Comparison of ENCODE assay signal across 8 cellular contexts in genomic region chr7:155796381-155797261, GRCh38. TPM values are rescaled to one million over a fixed set of nuclear protein-coding genes. Genes with fewer than 3 reads are reported as not detected.
DNase-seq lines count a peak whose midpoint lies in the region; FAIRE-seq and TF ChIP-seq lines count a peak whose summit lies in the region.

No MANE protein-coding gene starts in this region.

- DNase-seq in Daoy (ENCODE audit: low read depth) (peak; percentile 79), H54 (ENCODE audit: insufficient read length, low spot score) (peak; percentile 88), NCI-H345 (lab: John Stamatoyannopoulos, UW) (peak; percentile 48), activated T-cell treated with anti-CD3 and anti-CD28 coated beads for 48 hours (ENCODE audit: low read depth) (peak; percentile 67), fibroblast of lung (ENCODE audit: low read depth in 2 of 2) (no peak), tibial artery (peak in 1 of 2 donors; percentile 38), NCI-H1694 (lab: John Stamatoyannopoulos, UW) (no peak)

- no peak for FAIRE-seq in H54 (lab: Jason Lieb, UNC)

- H3K27me3 ChIP-seq in fibroblast of lung (ENCODE audit: control insufficient read depth, insufficient read depth, low read length), result peaks cover 10% of the 10 kb centered on the region
- H3K27me3 ChIP-seq in neutrophil, result peaks cover 77% of the 10 kb centered on the region
- peaks cover 0 to 60% of the 10 kb centered on the region in 2 donors for H3K27me3 ChIP-seq in tibial artery

- H3K9me3 ChIP-seq in fibroblast of lung (ENCODE audit: control insufficient read depth, insufficient read depth, low read depth, low read length), result no peaks in the 10 kb centered on the region
- no peaks in the 10 kb centered on the region for H3K9me3 ChIP-seq in neutrophil
- no peaks in the 10 kb centered on the region for H3K9me3 ChIP-seq in tibial artery

- no peak overlapping the region for H2AFZ ChIP-seq in fibroblast of lung (ENCODE audit: low read length)

- H3K36me3 ChIP-seq in fibroblast of lung (ENCODE audit: control insufficient read depth, insufficient read depth, low read length) (no peaks in the 10 kb centered on the region), neutrophil (no peaks in the 10 kb centered on the region), tibial artery (no peaks in the 10 kb centered on the region)

- H3K4me1 ChIP-seq in fibroblast of lung (ENCODE audit: control insufficient read depth, extremely low read depth, insufficient read depth, low read length), result no peaks in the 10 kb centered on the region
- H3K4me1 ChIP-seq in neutrophil (ENCODE audit: control insufficient read depth in 1 of 2, insufficient read depth in 1 of 2, low read depth in 1 of 2, low read length in 1 of 2), result peaks cover 0 to 5% of the 10 kb centered on the region in 2 experiments
- H3K4me1 ChIP-seq in tibial artery, result peaks cover 0 to 9% (median 7%) of the 10 kb centered on the region in 4 donors

- peak in 1 of 2 donors; percentile 62 for TF ChIP-seq CTCF in fibroblast of lung (conservative IDR thresholded peaks at IDR 0.05 in 1 of 2, IDR thresholded peaks at IDR 0.05 in 1 of 2; ENCODE audit: low read depth in 1 of 2, low read length in 2 of 2)
- peak; percentile 79 for TF ChIP-seq CTCF in neutrophil (IDR thresholded peaks at IDR 0.05)
- TF ChIP-seq CTCF in tibial artery (IDR thresholded peaks at IDR 0.05), result peak; percentile 61 to 91

- no peak for TF ChIP-seq POLR2A in H54 (IDR thresholded peaks at IDR 0.05; ENCODE audit: low read depth, low read length)

- no peaks in the 10 kb centered on the region for H3K79me2 ChIP-seq in fibroblast of lung (ENCODE audit: control insufficient read depth, insufficient read depth, low read length)

- no peaks in the 10 kb centered on the region for H4K20me1 ChIP-seq in fibroblast of lung (ENCODE audit: control insufficient read depth, extremely low read depth, insufficient read depth, low read length)

- H3K4me3 ChIP-seq in fibroblast of lung (replicated peaks in 1 of 4; ENCODE audit: control extremely low read depth in 1 of 4, insufficient read depth in 1 of 4, low read depth in 3 of 4, low read length in 4 of 4), result no peak overlapping the region
- H3K4me3 ChIP-seq in neutrophil (ENCODE audit: low read depth in 1 of 2, low read length in 1 of 2), result no peak overlapping the region
- no peak overlapping the region for H3K4me3 ChIP-seq in tibial artery

- intact Hi-C loops in tibial artery (cut with DNase I; ENCODE audit: low total_unique reads), result loop anchor here (10.0 kb wide), 1 partner anchor 58 kb away; no protein-coding TSS in a partner anchor

- H3K27ac ChIP-seq in fibroblast of lung (ENCODE audit: insufficient read depth, low read length), result no peak overlapping the region
- H3K27ac ChIP-seq in neutrophil, result no peak overlapping the region
- H3K27ac ChIP-seq in tibial artery, result no peak overlapping the region

- H3K4me2 ChIP-seq in fibroblast of lung (ENCODE audit: extremely low read depth, insufficient read depth, low read length), result peak overlapping the region; percentile 8

- H3K9ac ChIP-seq in fibroblast of lung (ENCODE audit: insufficient read depth, low read length), result no peak overlapping the region

RNA-seq across cellular contexts. Expression of gene SHH, which starts 15.6 kb away (rescaled TPM):
- 0.60 and 0.86 TPM in 2 replicates for total RNA-seq in Daoy (2014; rRNA removed; shearing (Covaris generic))
- total RNA-seq in fibroblast of lung, result under 0.01 TPM in 2 replicates
- not detected in 2 replicates for polyA plus RNA-seq in fibroblast of lung
- 0.07 TPM in 1 of 2 replicates, not detected in the other for polyA plus RNA-seq in fibroblast of lung (2012)
- polyA minus RNA-seq in fibroblast of lung (ENCODE audit: low replicate concordance), result not detected in 2 replicates

Comparison
In these comparisons a context has a peak if more than half of its experiments do, and no peak if none do; other contexts are left out.
1. DNase-seq: peak in Daoy (single experiment), H54 (single experiment), NCI-H345 (single experiment) and activated T-cell treated with anti-CD3 and anti-CD28 coated beads for 48 hours (single experiment); none in fibroblast of lung (0 of 2) and NCI-H1694 (single experiment).